ENCODE assay signal across 3 cellular contexts in genomic region chr2:138819964-138820363, GRCh38.
TF ChIP-seq lines count a peak whose summit lies in the region.

No MANE protein-coding gene starts in this region.

TF ChIP-seq in IMR-90, 13 proteins besides CTCF, POLR2A, EP300 and RAD21 (continued from another document):
- TF ChIP-seq CEBPB (IDR thresholded peaks at IDR 0.05; ENCODE audit: low read depth, low read length), result peak; percentile 74

TF ChIP-seq in Ishikawa, 13 proteins besides CTCF, POLR2A, EP300 and RAD21:
- no peak for TF ChIP-seq MAX (IDR thresholded peaks at IDR 0.05)
- no peak for TF ChIP-seq TCF12 (IDR thresholded peaks at IDR 0.05; ENCODE audit: low read depth)
- TF ChIP-seq NFIC (IDR thresholded peaks at IDR 0.05), result no peak
- TF ChIP-seq, protein P1, sequence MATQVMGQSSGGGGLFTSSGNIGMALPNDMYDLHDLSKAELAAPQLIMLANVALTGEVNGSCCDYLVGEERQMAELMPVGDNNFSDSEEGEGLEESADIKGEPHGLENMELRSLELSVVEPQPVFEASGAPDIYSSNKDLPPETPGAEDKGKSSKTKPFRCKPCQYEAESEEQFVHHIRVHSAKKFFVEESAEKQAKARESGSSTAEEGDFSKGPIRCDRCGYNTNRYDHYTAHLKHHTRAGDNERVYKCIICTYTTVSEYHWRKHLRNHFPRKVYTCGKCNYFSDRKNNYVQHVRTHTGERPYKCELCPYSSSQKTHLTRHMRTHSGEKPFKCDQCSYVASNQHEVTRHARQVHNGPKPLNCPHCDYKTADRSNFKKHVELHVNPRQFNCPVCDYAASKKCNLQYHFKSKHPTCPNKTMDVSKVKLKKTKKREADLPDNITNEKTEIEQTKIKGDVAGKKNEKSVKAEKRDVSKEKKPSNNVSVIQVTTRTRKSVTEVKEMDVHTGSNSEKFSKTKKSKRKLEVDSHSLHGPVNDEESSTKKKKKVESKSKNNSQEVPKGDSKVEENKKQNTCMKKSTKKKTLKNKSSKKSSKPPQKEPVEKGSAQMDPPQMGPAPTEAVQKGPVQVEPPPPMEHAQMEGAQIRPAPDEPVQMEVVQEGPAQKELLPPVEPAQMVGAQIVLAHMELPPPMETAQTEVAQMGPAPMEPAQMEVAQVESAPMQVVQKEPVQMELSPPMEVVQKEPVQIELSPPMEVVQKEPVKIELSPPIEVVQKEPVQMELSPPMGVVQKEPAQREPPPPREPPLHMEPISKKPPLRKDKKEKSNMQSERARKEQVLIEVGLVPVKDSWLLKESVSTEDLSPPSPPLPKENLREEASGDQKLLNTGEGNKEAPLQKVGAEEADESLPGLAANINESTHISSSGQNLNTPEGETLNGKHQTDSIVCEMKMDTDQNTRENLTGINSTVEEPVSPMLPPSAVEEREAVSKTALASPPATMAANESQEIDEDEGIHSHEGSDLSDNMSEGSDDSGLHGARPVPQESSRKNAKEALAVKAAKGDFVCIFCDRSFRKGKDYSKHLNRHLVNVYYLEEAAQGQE (IDR thresholded peaks at IDR 0.05; ENCODE audit: low read depth), result no peak
- TF ChIP-seq CEBPB (IDR thresholded peaks at IDR 0.05), result peak; percentile 51; the same call in 1 of the 2 replicates
- TF ChIP-seq CREB1 (IDR thresholded peaks at IDR 0.05; ENCODE audit: low read depth), result no peak
- TF ChIP-seq USF1 (IDR thresholded peaks at IDR 0.05), result no peak
- no peak for TF ChIP-seq FOXM1 (IDR thresholded peaks at IDR 0.05; ENCODE audit: borderline replicate concordance, low read depth)
- TF ChIP-seq ZBTB7A (IDR thresholded peaks at IDR 0.05; ENCODE audit: low read depth), result no peak

TF ChIP-seq in K562, 482 proteins besides CTCF, POLR2A, EP300 and RAD21:
- TF ChIP-seq, protein P2, sequence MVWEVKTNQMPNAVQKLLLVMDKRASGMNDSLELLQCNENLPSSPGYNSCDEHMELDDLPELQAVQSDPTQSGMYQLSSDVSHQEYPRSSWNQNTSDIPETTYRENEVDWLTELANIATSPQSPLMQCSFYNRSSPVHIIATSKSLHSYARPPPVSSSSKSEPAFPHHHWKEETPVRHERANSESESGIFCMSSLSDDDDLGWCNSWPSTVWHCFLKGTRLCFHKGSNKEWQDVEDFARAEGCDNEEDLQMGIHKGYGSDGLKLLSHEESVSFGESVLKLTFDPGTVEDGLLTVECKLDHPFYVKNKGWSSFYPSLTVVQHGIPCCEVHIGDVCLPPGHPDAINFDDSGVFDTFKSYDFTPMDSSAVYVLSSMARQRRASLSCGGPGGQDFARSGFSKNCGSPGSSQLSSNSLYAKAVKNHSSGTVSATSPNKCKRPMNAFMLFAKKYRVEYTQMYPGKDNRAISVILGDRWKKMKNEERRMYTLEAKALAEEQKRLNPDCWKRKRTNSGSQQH (CRISPR knock-in tag; IDR thresholded peaks at IDR 0.05), result no peak
- TF ChIP-seq CEBPB (tag; IDR thresholded peaks at IDR 0.05) (peak; percentile 49), CEBPG (CRISPR knock-in tag; IDR thresholded peaks at IDR 0.05) (no peak), CEBPG (tag; conservative IDR thresholded peaks at IDR 0.05 in 1 of 2, IDR thresholded peaks at IDR 0.05 in 1 of 2) (peak; percentile 12 to 57; a peak in 2 of 4 replicates)
